Comparison of ENCODE assay signal across 24 cellular contexts in genomic region chrX:50327235-50327634, GRCh38.
"Had no signal": no experiment of that assay in that cellular context is flagged by ENCODE, and none has a peak within 500 bp of the region (broad histone marks: within the 10 kb centered on the region; RNA-seq: fewer than 3 reads in every experiment).

No MANE protein-coding gene starts in this region.

- H3K4me3 Mint-ChIP-seq: activated CD4-positive, alpha-beta T cell treated with anti-CD3 and anti-CD28 coated beads, Interleukin-2, amount 10 ng/mL, durations not matched to agents 7 days and 5 days; activated CD8-positive, alpha-beta memory T cell treated with anti-CD3 and anti-CD28 coated beads, Interleukin-2, amount 10 ng/mL, durations not matched to agents 7 days and 5 days; activated CD8-positive, alpha-beta T cell treated with anti-CD3 and anti-CD28 coated beads for 36 hours; activated naive CD4-positive, alpha-beta T cell treated with anti-CD3 and anti-CD28 coated beads, Interleukin-2, amount 50 U/mL, for 24 hours; brain; memory B cell; naive B cell; neural crest cell; stimulated activated naive CD8-positive, alpha-beta T cell treated with anti-CD3 and anti-CD28 coated beads, Interleukin-15, Interleukin-2, amounts not matched to agents 100 ng/mL and 50 ng/mL, for 24 hours had no signal

- H3K27me3 Mint-ChIP-seq: activated CD4-positive, alpha-beta T cell treated with anti-CD3 and anti-CD28 coated beads, Interleukin-2, amount 10 ng/mL, durations not matched to agents 7 days and 5 days; activated CD8-positive, alpha-beta memory T cell treated with anti-CD3 and anti-CD28 coated beads, Interleukin-2, amount 10 ng/mL, durations not matched to agents 7 days and 5 days; activated CD8-positive, alpha-beta T cell treated with anti-CD3 and anti-CD28 coated beads for 36 hours; activated naive CD4-positive, alpha-beta T cell treated with anti-CD3 and anti-CD28 coated beads, Interleukin-2, amount 50 U/mL, for 24 hours; brain; memory B cell; stimulated activated naive CD8-positive, alpha-beta T cell treated with anti-CD3 and anti-CD28 coated beads, Interleukin-15, Interleukin-2, amounts not matched to agents 100 ng/mL and 50 ng/mL, for 24 hours had no signal

- H3K4me1 ChIP-seq: heart right ventricle, right lobe of liver, tibial artery had no signal

- DNase-seq: activated CD4-positive, alpha-beta T cell treated with anti-CD3 and anti-CD28 coated beads, Interleukin-2, amount 10 ng/mL, durations not matched to agents 7 days and 5 days; activated CD4-positive, CD25-positive, alpha-beta regulatory T cell treated with anti-CD3 and anti-CD28 coated beads, Interleukin-2, amount 50 U/mL, for 72 hours; activated CD8-positive, alpha-beta memory T cell treated with anti-CD3 and anti-CD28 coated beads, Interleukin-2, amount 10 ng/mL, durations not matched to agents 7 days and 5 days; activated CD8-positive, alpha-beta T cell treated with anti-CD3 and anti-CD28 coated beads for 36 hours; activated gamma-delta T cell treated with Interleukin-2 at 50 U/mL for 16 hours; anterior cingulate cortex; heart right ventricle; islet precursor cell; left cardiac atrium; naive B cell; occipital lobe; posterior cingulate gyrus; right lobe of liver; stimulated activated CD4-positive, alpha-beta T cell treated with anti-CD3 and anti-CD28 coated beads, Interleukin-1b, Interleukin-23, amount 100 ng/mL, for 48 hours; substantia nigra; tibial artery; WERI-Rb-1 had no signal

- H3K4me1 Mint-ChIP-seq: activated CD4-positive, alpha-beta T cell treated with anti-CD3 and anti-CD28 coated beads, Interleukin-2, amount 10 ng/mL, durations not matched to agents 7 days and 5 days; activated CD8-positive, alpha-beta memory T cell treated with anti-CD3 and anti-CD28 coated beads, Interleukin-2, amount 10 ng/mL, durations not matched to agents 7 days and 5 days; activated naive CD4-positive, alpha-beta T cell treated with anti-CD3 and anti-CD28 coated beads, Interleukin-2, amount 50 U/mL, for 24 hours; brain; memory B cell; naive B cell; neural crest cell had no signal

- H3K27me3 ChIP-seq: right lobe of liver, tibial artery had no signal

- H3K27ac Mint-ChIP-seq: activated CD4-positive, alpha-beta T cell treated with anti-CD3 and anti-CD28 coated beads, Interleukin-2, amount 10 ng/mL, durations not matched to agents 7 days and 5 days; activated CD8-positive, alpha-beta memory T cell treated with anti-CD3 and anti-CD28 coated beads, Interleukin-2, amount 10 ng/mL, durations not matched to agents 7 days and 5 days; activated CD8-positive, alpha-beta T cell treated with anti-CD3 and anti-CD28 coated beads for 36 hours; activated naive CD4-positive, alpha-beta T cell treated with anti-CD3 and anti-CD28 coated beads, Interleukin-2, amount 50 U/mL, for 24 hours; brain; memory B cell; naive B cell; stimulated activated naive CD8-positive, alpha-beta T cell treated with anti-CD3 and anti-CD28 coated beads, Interleukin-15, Interleukin-2, amounts not matched to agents 100 ng/mL and 50 ng/mL, for 24 hours had no signal

- H3K36me3 Mint-ChIP-seq: activated CD8-positive, alpha-beta memory T cell treated with anti-CD3 and anti-CD28 coated beads, Interleukin-2, amount 10 ng/mL, durations not matched to agents 7 days and 5 days; activated naive CD4-positive, alpha-beta T cell treated with anti-CD3 and anti-CD28 coated beads, Interleukin-2, amount 50 U/mL, for 24 hours; brain; memory B cell; naive B cell had no signal

- H3K27ac ChIP-seq: epithelial cell of prostate, heart right ventricle, right lobe of liver, skin epidermis, tibial artery, WERI-Rb-1 had no signal

- H3K36me3 ChIP-seq: heart right ventricle, right lobe of liver, tibial artery, WERI-Rb-1 had no signal

- H3K4me3 ChIP-seq: heart right ventricle, right lobe of liver, skin epidermis, tibial artery had no signal

- H3K9me3 ChIP-seq: right lobe of liver had no signal

- ATAC-seq: activated CD8-positive, alpha-beta memory T cell treated with anti-CD3 and anti-CD28 coated beads, Interleukin-2, amount 10 ng/mL, durations not matched to agents 7 days and 5 days; activated CD8-positive, alpha-beta T cell treated with anti-CD3 and anti-CD28 coated beads for 36 hours; heart right ventricle; left cardiac atrium; right lobe of liver had no signal

- H3K9me3 Mint-ChIP-seq: activated CD4-positive, alpha-beta T cell treated with anti-CD3 and anti-CD28 coated beads, Interleukin-2, amount 10 ng/mL, durations not matched to agents 7 days and 5 days; activated CD8-positive, alpha-beta T cell treated with anti-CD3 and anti-CD28 coated beads for 36 hours; activated naive CD4-positive, alpha-beta T cell treated with anti-CD3 and anti-CD28 coated beads, Interleukin-2, amount 50 U/mL, for 24 hours; brain; stimulated activated naive CD8-positive, alpha-beta T cell treated with anti-CD3 and anti-CD28 coated beads, Interleukin-15, Interleukin-2, amounts not matched to agents 100 ng/mL and 50 ng/mL, for 24 hours had no signal
